Comparison of ENCODE assay signal across 8 cellular contexts in genomic region chr3:112642912-112643506, GRCh38. TPM values are rescaled to one million over a fixed set of nuclear protein-coding genes. Genes with fewer than 3 reads are reported as not detected.
DNase-seq lines count a peak whose midpoint lies in the region; ATAC-seq and TF ChIP-seq lines count a peak whose summit lies in the region.

No MANE protein-coding gene starts in this region.

- peak; percentile 87 to 92 for TF ChIP-seq RAD21 in liver (IDR thresholded peaks at IDR 0.05)

- ATAC-seq in GM19324 (IDR thresholded peaks at IDR 0.05; ENCODE audit: low FRiP score, unreplicated experiment) (peak; percentile 80), HG03432 (IDR thresholded peaks at IDR 0.05; ENCODE audit: unreplicated experiment) (peak; percentile 90)

- no peaks in the 10 kb centered on the region for H3K9me3 ChIP-seq in colonic mucosa
- no peaks in the 10 kb centered on the region for H3K9me3 ChIP-seq in liver (ENCODE audit: control insufficient read depth in 4 of 4, low read length in 3 of 4)

- intact Hi-C loops in colonic mucosa (cut with DNase I) = loop anchor here (2.0 to 5.0 kb wide), 2 partner anchors 169 to 334 kb away; no protein-coding TSS in a partner anchor

- CTCF ChIA-PET in BJ (lab: Yijun Ruan, JAX) = interaction anchor here (0.6 to 9.9 kb wide), 44 partner anchors 8 to 962 kb away, joined by 3 to 155 read pairs (median 4); partner anchors contain the start of genes CD200R1 and GTPBP8

- H3K27ac ChIP-seq in colonic mucosa (no peak overlapping the region), liver (ENCODE audit: low read depth in 1 of 2, low read length in 2 of 2) (no peak overlapping the region)

- 9% methylated on average over 10 of the region's 10 CpGs for WGBS in liver

- H3K27me3 ChIP-seq in BJ (ENCODE audit: control insufficient read depth, insufficient read depth, low read length) (no peaks in the 10 kb centered on the region), colonic mucosa (no peaks in the 10 kb centered on the region), liver (ENCODE audit: control insufficient read depth in 4 of 4, insufficient read depth in 4 of 4, low read length in 3 of 4) (peaks cover 0 to 4% (median 0%) of the 10 kb centered on the region in 4 donors)

- peaks cover 3% of the 10 kb centered on the region; the same call in 1 of the 2 replicates for H3K36me3 ChIP-seq in BJ (ENCODE audit: control insufficient read depth, insufficient read depth, low read length)
- H3K36me3 ChIP-seq in colonic mucosa = no peaks in the 10 kb centered on the region
- H3K36me3 ChIP-seq in liver (ENCODE audit: control insufficient read depth in 4 of 4, insufficient read depth in 3 of 4, low read depth in 1 of 4, low read length in 3 of 4) = no peaks in the 10 kb centered on the region

- peak overlapping the region in 1 of 2 donors; percentile 6 for H3K9ac ChIP-seq in colonic mucosa (ENCODE audit: low read depth in 2 of 2, low read length in 2 of 2)
- no peak overlapping the region for H3K9ac ChIP-seq in liver (ENCODE audit: low read depth in 1 of 2, low read length in 2 of 2)

- POLR2A ChIA-PET in BJ (lab: Charles Lee) = interaction anchor here (0.5 to 2.2 kb wide), 8 partner anchors 9 to 358 kb away, joined by 3 to 22 read pairs (median 3); no protein-coding TSS in a partner anchor

- peaks cover 4% of the 10 kb centered on the region for H3K4me1 ChIP-seq in colonic mucosa
- H3K4me1 ChIP-seq in liver (ENCODE audit: control insufficient read depth in 4 of 4, insufficient read depth in 4 of 4, low read length in 3 of 4) = peaks cover 0 to 3% (median 1%) of the 10 kb centered on the region in 4 donors

- H3K4me3 ChIP-seq in BJ (ENCODE audit: low read depth, low read length) (no peak overlapping the region), colonic mucosa (no peak overlapping the region), liver (ENCODE audit: low read depth in 1 of 3, low read length in 3 of 3) (no peak overlapping the region)

- DNase-seq in BJ (ENCODE audit: low read depth) = no peak
- DNase-seq in NCI-H446 treated with DMSO at 0.1 percent for 48 hours (lab: John Stamatoyannopoulos, UW) = peak; percentile 55
- DNase-seq in activated CD4-positive, alpha-beta T cell treated with anti-CD3 and anti-CD28 coated beads for 24 hours (ENCODE audit: low read depth in 2 of 2) = peak; percentile 59 to 71
- peak; percentile 82 for DNase-seq in colonic mucosa
- peak; percentile 60 to 77 (median 77) for DNase-seq in stimulated activated CD4-positive, alpha-beta T cell treated with anti-CD3 and anti-CD28 coated beads, TNF-alpha, amount 100 ng/mL, for 24 hours (ENCODE audit: low read depth in 3 of 3)

- TF ChIP-seq CTCF in BJ (IDR thresholded peaks at IDR 0.05; ENCODE audit: insufficient read depth, low read depth, low read length) (peak; percentile 90), colonic mucosa (IDR thresholded peaks at IDR 0.05) (peak; percentile 63), liver (IDR thresholded peaks at IDR 0.05; ENCODE audit: low read depth, low read length, missing input control) (peak; percentile 70)

TF ChIP-seq in liver, 16 proteins besides CTCF, POLR2A, EP300 and RAD21:
- TF ChIP-seq FOXA1 (IDR thresholded peaks at IDR 0.05) = no peak
- no peak for TF ChIP-seq JUND (IDR thresholded peaks at IDR 0.05)
- TF ChIP-seq, protein P1, sequence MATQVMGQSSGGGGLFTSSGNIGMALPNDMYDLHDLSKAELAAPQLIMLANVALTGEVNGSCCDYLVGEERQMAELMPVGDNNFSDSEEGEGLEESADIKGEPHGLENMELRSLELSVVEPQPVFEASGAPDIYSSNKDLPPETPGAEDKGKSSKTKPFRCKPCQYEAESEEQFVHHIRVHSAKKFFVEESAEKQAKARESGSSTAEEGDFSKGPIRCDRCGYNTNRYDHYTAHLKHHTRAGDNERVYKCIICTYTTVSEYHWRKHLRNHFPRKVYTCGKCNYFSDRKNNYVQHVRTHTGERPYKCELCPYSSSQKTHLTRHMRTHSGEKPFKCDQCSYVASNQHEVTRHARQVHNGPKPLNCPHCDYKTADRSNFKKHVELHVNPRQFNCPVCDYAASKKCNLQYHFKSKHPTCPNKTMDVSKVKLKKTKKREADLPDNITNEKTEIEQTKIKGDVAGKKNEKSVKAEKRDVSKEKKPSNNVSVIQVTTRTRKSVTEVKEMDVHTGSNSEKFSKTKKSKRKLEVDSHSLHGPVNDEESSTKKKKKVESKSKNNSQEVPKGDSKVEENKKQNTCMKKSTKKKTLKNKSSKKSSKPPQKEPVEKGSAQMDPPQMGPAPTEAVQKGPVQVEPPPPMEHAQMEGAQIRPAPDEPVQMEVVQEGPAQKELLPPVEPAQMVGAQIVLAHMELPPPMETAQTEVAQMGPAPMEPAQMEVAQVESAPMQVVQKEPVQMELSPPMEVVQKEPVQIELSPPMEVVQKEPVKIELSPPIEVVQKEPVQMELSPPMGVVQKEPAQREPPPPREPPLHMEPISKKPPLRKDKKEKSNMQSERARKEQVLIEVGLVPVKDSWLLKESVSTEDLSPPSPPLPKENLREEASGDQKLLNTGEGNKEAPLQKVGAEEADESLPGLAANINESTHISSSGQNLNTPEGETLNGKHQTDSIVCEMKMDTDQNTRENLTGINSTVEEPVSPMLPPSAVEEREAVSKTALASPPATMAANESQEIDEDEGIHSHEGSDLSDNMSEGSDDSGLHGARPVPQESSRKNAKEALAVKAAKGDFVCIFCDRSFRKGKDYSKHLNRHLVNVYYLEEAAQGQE (IDR thresholded peaks at IDR 0.05) = no peak
- no peak for TF ChIP-seq HNF4A (conservative IDR thresholded peaks at IDR 0.05)
- no peak for TF ChIP-seq HNF4G (IDR thresholded peaks at IDR 0.05)
- TF ChIP-seq RXRA (IDR thresholded peaks at IDR 0.05) = no peak
- no peak for TF ChIP-seq ZBTB33 (IDR thresholded peaks at IDR 0.05)
- no peak for TF ChIP-seq FOXA2 (IDR thresholded peaks at IDR 0.05)
- no peak for TF ChIP-seq YY1 (IDR thresholded peaks at IDR 0.05)

RNA-seq across cellular contexts. Expression of gene CCDC80, which starts 2.1 kb away (rescaled TPM):
- polyA plus RNA-seq in BJ (2011; rRNA removed) (199 and 291 TPM in 2 replicates), liver (1 to 10 TPM in 1 of 2 donors, under 1 TPM in 1; 0.17 to 2.1 TPM)
- 156 and 199 TPM in 2 replicates for polyA minus RNA-seq in BJ (2011; rRNA and poly(A)+ RNA removed)
- total RNA-seq in colonic mucosa (10 to 100 TPM in 1 of 2 donors, 1 to 10 TPM in 1; 7.1 to 36.6 TPM), liver (1 to 10 TPM; 1.0 to 1.2 TPM)
